In genomic region chr10:77746313-77746712, GRCh38 we compare ENCODE assay signal across 14 cellular contexts.
A peak's percentile ranks its signal among the peaks of the same experiment; 100 is the strongest.
DNase-seq lines count a peak whose midpoint lies in the region; ATAC-seq, FAIRE-seq and TF ChIP-seq lines count a peak whose summit lies in the region.
"Had no signal": no experiment of that assay in that cellular context is flagged by ENCODE, and none has a peak within 500 bp of the region (broad histone marks: within the 10 kb centered on the region; RNA-seq: fewer than 3 reads in every experiment).

No MANE protein-coding gene starts in this region.

- no peak for FAIRE-seq in frontal cortex (lab: Jason Lieb, UNC)

- H3K36me3 ChIP-seq in testis (ENCODE audit: low read depth, missing control alignments) = no peaks in the 10 kb centered on the region
- H3K36me3 ChIP-seq in WERI-Rb-1 = no peaks in the 10 kb centered on the region
- H3K36me3 ChIP-seq: prostate gland, SJCRH30, vagina had no signal

- H3K27me3 ChIP-seq in testis (no peaks in the 10 kb centered on the region), WERI-Rb-1 (ENCODE audit: insufficient read depth, low read depth, severe bottlenecking) (no peaks in the 10 kb centered on the region)
- H3K27me3 ChIP-seq: SJCRH30, vagina had no signal

- no peak for TF ChIP-seq CTCF in testis (IDR thresholded peaks at IDR 0.05)
- no peak for TF ChIP-seq CTCF in WERI-Rb-1 (IDR thresholded peaks at IDR 0.05; ENCODE audit: low read depth, low read length)

- peak; percentile 45 for DNase-seq in Ammon's horn (ENCODE audit: low spot score)
- peak; percentile 33 for DNase-seq in NCI-H226
- peak; percentile 45 for DNase-seq in non-pigmented ciliary epithelial cell (ENCODE audit: low read depth)
- no peak for DNase-seq in frontal cortex (ENCODE audit: low spot score in 2 of 2)
- no peak for DNase-seq in hippocampal formation (lab: John Stamatoyannopoulos, UW)
- no peak for DNase-seq in testis
- no peak for DNase-seq in WERI-Rb-1
- DNase-seq: AML-193; NCI-H187 treated with DMSO at 0.1 percent for 48 hours; SJCRH30; stimulated activated CD4-positive, alpha-beta T cell treated with anti-CD3 and anti-CD28 coated beads, Interleukin-2, amount 100 ng/mL, for 24 hours had no signal

- no peaks in the 10 kb centered on the region for H3K4me1 ChIP-seq in testis
- H3K4me1 ChIP-seq: prostate gland, SJCRH30, vagina had no signal

- TF ChIP-seq POLR2A in testis (IDR thresholded peaks at IDR 0.05) = no peak

- no peak overlapping the region for H3K4me3 ChIP-seq in testis
- no peak overlapping the region for H3K4me3 ChIP-seq in WERI-Rb-1 (ENCODE audit: low read depth, low read length)
- H3K4me3 ChIP-seq: prostate gland, SJCRH30, vagina had no signal

- intact Hi-C loops in testis (cut with DNase I; ENCODE audit: low total_unique reads) = no loop called here

- peak; percentile 79 for ATAC-seq in esophagus mucosa

- 80 to 81% methylated on average over 8 of the region's 8 CpGs for WGBS in testis, 2 donors

- no peak overlapping the region for H3K27ac ChIP-seq in testis
- H3K27ac ChIP-seq in WERI-Rb-1 = no peak overlapping the region
- H3K27ac ChIP-seq: prostate gland, SJCRH30, vagina had no signal

- H3K9me3 ChIP-seq in testis = no peaks in the 10 kb centered on the region
- H3K9me3 ChIP-seq in WERI-Rb-1 (ENCODE audit: severe bottlenecking) = no peaks in the 10 kb centered on the region
- H3K9me3 ChIP-seq: prostate gland, SJCRH30, vagina had no signal

Comparison
In these comparisons a context has a peak if more than half of its experiments do, and no peak if none do; other contexts are left out.
1. DNase-seq: peak in Ammon's horn (single experiment), NCI-H226 (single experiment) and non-pigmented ciliary epithelial cell (single experiment); none in frontal cortex (0 of 2), hippocampal formation (0 of 2), testis (single experiment) and WERI-Rb-1 (single experiment).